In the genomic region with DNA sequence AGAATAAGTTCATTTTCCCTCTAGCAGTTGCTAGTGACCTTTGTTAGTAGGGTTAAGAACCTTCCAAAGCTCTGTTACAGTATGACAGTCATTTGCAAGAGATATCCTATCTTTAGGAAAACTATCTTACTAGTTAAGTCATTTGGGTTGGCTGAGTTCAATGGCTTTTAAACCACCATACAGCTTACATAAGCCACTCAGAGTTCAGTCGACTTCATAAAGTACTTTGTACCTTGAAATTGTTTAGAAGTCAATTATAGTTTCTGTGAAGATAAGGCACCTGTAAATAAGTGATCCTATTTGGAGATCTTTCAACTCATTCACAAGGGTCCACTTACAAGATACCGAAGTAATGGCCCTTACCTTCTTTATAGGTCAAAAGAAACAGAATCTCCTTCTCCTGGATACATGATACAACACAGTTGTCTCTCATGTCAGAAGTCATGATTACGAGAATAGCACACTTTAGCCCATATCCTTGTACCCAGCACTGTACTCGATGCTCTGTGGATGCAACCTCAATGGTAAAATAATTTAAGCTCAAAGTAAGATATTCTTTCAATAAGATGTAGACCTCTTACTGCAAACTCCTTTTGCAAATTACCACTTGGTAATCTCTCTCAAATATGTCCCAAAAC, we compare ENCODE assay signal across 14 cellular contexts. TPM values are rescaled to one million over a fixed set of nuclear protein-coding genes. Genes with fewer than 3 reads are reported as not detected.
DNase-seq lines count a peak whose midpoint lies in the region; ATAC-seq and TF ChIP-seq lines count a peak whose summit lies in the region.
"Had no signal": no experiment of that assay in that cellular context is flagged by ENCODE, and none has a peak within 500 bp of the region (broad histone marks: within the 10 kb centered on the region; RNA-seq: fewer than 3 reads in every experiment).

No MANE protein-coding gene starts in this region.

- POLR2A ChIA-PET in Panc1 (lab: Charles Lee), result interaction anchor here (0.7 kb wide), 1 partner anchor 34 kb away, joined by 3 read pairs; no protein-coding TSS in a partner anchor

- H3K27ac Mint-ChIP-seq in stimulated activated naive B cell treated with anti-CD40 and anti-IgM and Interleukin-4, amounts not matched to agents 10 μg/mL and 1 μg/mL and 100 μg/mL, for 72 hours, result no peak overlapping the region
- H3K27ac Mint-ChIP-seq: CD14-positive monocyte; CD8-positive, alpha-beta T cell had no signal

- BruUV-seq in Panc1 (replicated peaks; lab: Mats Ljungman, UMichigan), result no TSS peak

- intact Hi-C loops in Panc1 (cut with micrococcal nuclease; ENCODE audit: unreplicated experiment), result no loop called here
- intact Hi-C loops in left colon (cut with DNase I, micrococcal nuclease), result no loop called here
- intact Hi-C loops in mucosa of descending colon (cut with DNase I, micrococcal nuclease), result no loop called here

- H3K27ac ChIP-seq in Panc1 (ENCODE audit: low read length), result peak overlapping the region; percentile 57; the same call in 1 of the 2 replicates
- H3K27ac ChIP-seq: GM23248, HL-60 had no signal

- H3K36me3 ChIP-seq in Panc1 (ENCODE audit: control insufficient read depth, insufficient read depth, low read length) (no peaks in the 10 kb centered on the region), mucosa of descending colon (ENCODE audit: low read depth) (no peaks in the 10 kb centered on the region)

- in situ Hi-C loops in Panc1 (cut with HindIII; ENCODE audit: low pct_unique_long_range_greater_than_20kb, low sequenced_read_pairs), result no loop called here

- CTCF ChIA-PET in Panc1 (lab: Charles Lee), result no interaction called here

- H3K27me3 ChIP-seq in Panc1 (ENCODE audit: control insufficient read depth, insufficient read depth, low read length), result no peaks in the 10 kb centered on the region

- H3K36me3 Mint-ChIP-seq in stimulated activated naive B cell treated with anti-CD40 and anti-IgM and Interleukin-4, amounts not matched to agents 10 μg/mL and 1 μg/mL and 100 μg/mL, for 72 hours, result peaks cover 0 to 3% of the 10 kb centered on the region in 2 donors
- H3K36me3 Mint-ChIP-seq: CD14-positive monocyte had no signal

- peaks cover 0 to 7% of the 10 kb centered on the region in 2 donors for H3K4me1 Mint-ChIP-seq in stimulated activated naive B cell treated with anti-CD40 and anti-IgM and Interleukin-4, amounts not matched to agents 10 μg/mL and 1 μg/mL and 100 μg/mL, for 72 hours

- no peak overlapping the region for H3K4me3 Mint-ChIP-seq in stimulated activated naive B cell treated with anti-CD40 and anti-IgM and Interleukin-4, amounts not matched to agents 10 μg/mL and 1 μg/mL and 100 μg/mL, for 72 hours
- H3K4me3 Mint-ChIP-seq: CD14-positive monocyte; CD8-positive, alpha-beta T cell had no signal

- no peaks in the 10 kb centered on the region for H3K9me3 ChIP-seq in Panc1 (ENCODE audit: control insufficient read depth, insufficient read depth, low read depth, low read length)
- H3K9me3 ChIP-seq in mucosa of descending colon, result no peaks in the 10 kb centered on the region

- H3K27me3 Mint-ChIP-seq in stimulated activated naive B cell treated with anti-CD40 and anti-IgM and Interleukin-4, amounts not matched to agents 10 μg/mL and 1 μg/mL and 100 μg/mL, for 72 hours, result no peaks in the 10 kb centered on the region

- TF ChIP-seq CTCF in Panc1 (IDR thresholded peaks at IDR 0.05), result no peak
- no peak for TF ChIP-seq CTCF in mucosa of descending colon (IDR thresholded peaks at IDR 0.05)

- ATAC-seq in Panc1 (no peak), left colon (peak; percentile 82), mucosa of descending colon (peak; percentile 38)
- ATAC-seq in stimulated activated naive B cell treated with anti-CD40 and anti-IgM and Interleukin-4, amounts not matched to agents 10 μg/mL and 1 μg/mL and 100 μg/mL, for 72 hours (replicated peaks), result no peak
- ATAC-seq: CD8-positive, alpha-beta T cell had no signal

- no peaks in the 10 kb centered on the region for H3K9me3 Mint-ChIP-seq in stimulated activated naive B cell treated with anti-CD40 and anti-IgM and Interleukin-4, amounts not matched to agents 10 μg/mL and 1 μg/mL and 100 μg/mL, for 72 hours

- DNase-seq in Panc1 (ENCODE audit: low read depth, low spot score) (no peak), left colon (no peak), mucosa of descending colon (no peak), NCI-H226 (no peak), iPS-NIHi11 (ENCODE audit: low spot score) (no peak)
- no peak for DNase-seq in stimulated activated naive B cell treated with anti-CD40 and anti-IgM and Interleukin-4, amounts not matched to agents 10 μg/mL and 1 μg/mL and 100 μg/mL, for 72 hours
- no peak for DNase-seq in activated CD4-positive, alpha-beta T cell treated with anti-CD3 and anti-CD28 coated beads for 48 hours
- DNase-seq: CD8-positive, alpha-beta T cell; COR-L47; GM23248; H7; IMR-90 had no signal

- no peak overlapping the region for H3K4me3 ChIP-seq in Panc1 (ENCODE audit: low read depth in 2 of 2, low read length in 2 of 2)
- no peak overlapping the region for H3K4me3 ChIP-seq in mucosa of descending colon
- H3K4me3 ChIP-seq: GM23248 had no signal

- H3K4me1 ChIP-seq in Panc1 (ENCODE audit: control insufficient read depth, insufficient read depth, low read length) (peaks cover 1% of the 10 kb centered on the region; the same call in 1 of the 2 replicates), mucosa of descending colon (ENCODE audit: low read depth) (no peaks in the 10 kb centered on the region)

RNA-seq across cellular contexts. Expression of a gene that starts 11.9 kb away (rescaled TPM):
- 6.5 TPM for total RNA-seq in Panc1 (2021; ENCODE audit: unreplicated experiment)
- 1.1 TPM for polyA plus RNA-seq in Panc1 (2012; ENCODE audit: insufficient read length)
- under 1 TPM; 0.64 to 0.89 TPM for total RNA-seq in left colon
- 1 to 10 TPM in 2 of 3 donors, under 1 TPM in 1; 0.69 to 1.6 (median 1.6) TPM for total RNA-seq in mucosa of descending colon

RNA-seq across cellular contexts. Expression of a gene that starts 38.5 kb away (rescaled TPM):
- total RNA-seq in Panc1 (2021; ENCODE audit: unreplicated experiment) (37.0 TPM), left colon (10 to 100 TPM; 10.1 to 13.7 TPM), mucosa of descending colon (10 to 100 TPM; 10.7 to 22.1 (median 11.4) TPM)
- 32.5 TPM for polyA plus RNA-seq in Panc1 (2012; ENCODE audit: insufficient read length)

RNA-seq across cellular contexts. Expression of a gene that starts 38.6 kb away (rescaled TPM):
- total RNA-seq in Panc1 (2021; ENCODE audit: unreplicated experiment) (62.9 TPM), left colon (10 to 100 TPM; 41.4 to 43.5 TPM), mucosa of descending colon (10 to 100 TPM; 34.0 to 51.3 (median 46.1) TPM)
- polyA plus RNA-seq in Panc1 (2012; ENCODE audit: insufficient read length), result 34.9 TPM

Comparison
In these comparisons a context has a peak if more than half of its experiments do, and no peak if none do; other contexts are left out.
1. ATAC-seq: peak in left colon (single experiment) and mucosa of descending colon (single experiment); none in Panc1 (single experiment) and stimulated activated naive B cell treated with anti-CD40 and anti-IgM and Interleukin-4, amounts not matched to agents 10 μg/mL and 1 μg/mL and 100 μg/mL, for 72 hours (0 of 2).